ENCODE assay signal across 9 cellular contexts in genomic region chr3:196688349-196688748, GRCh38. TPM values are rescaled to one million over a fixed set of nuclear protein-coding genes. Genes with fewer than 3 reads are reported as not detected.
DNase-seq lines count a peak whose midpoint lies in the region; ATAC-seq and TF ChIP-seq lines count a peak whose summit lies in the region.
"Had no signal": no experiment of that assay in that cellular context is flagged by ENCODE, and none has a peak within 500 bp of the region (broad histone marks: within the 10 kb centered on the region; RNA-seq: fewer than 3 reads in every experiment).

No MANE protein-coding gene starts in this region.

- no peaks in the 10 kb centered on the region for H3K36me3 ChIP-seq in osteoblast (ENCODE audit: insufficient read depth, low read length)

- peaks cover 19% of the 10 kb centered on the region for H3K4me1 ChIP-seq in osteoblast (ENCODE audit: insufficient read depth, low read length)

- H3K4me3 ChIP-seq in osteoblast (ENCODE audit: insufficient read depth, low read length), result peak overlapping the region; percentile 0

- peak overlapping the region; percentile 55 for H3K4me2 ChIP-seq in osteoblast (ENCODE audit: insufficient read depth, low read length)

- H4K20me1 ChIP-seq in osteoblast (ENCODE audit: insufficient read depth, low read length), result no peaks in the 10 kb centered on the region

- H2AFZ ChIP-seq in osteoblast (ENCODE audit: low read length), result peak overlapping the region; percentile 82

- DNase-seq in GM03348 (ENCODE audit: low spot score), result peak; percentile 85
- peak; percentile 2 for DNase-seq in NCI-H748 treated with DMSO at 0.1 percent for 48 hours (lab: John Stamatoyannopoulos, UW)
- DNase-seq in osteoblast (ENCODE audit: insufficient read length, low spot score, missing footprints), result peak; percentile 90
- DNase-seq in NCI-H1694 treated with DMSO at 0.1 percent for 48 hours (lab: John Stamatoyannopoulos, UW), result no peak
- no peak for DNase-seq in SHP77 treated with DMSO at 0.1 percent for 48 hours (lab: John Stamatoyannopoulos, UW)
- DNase-seq: stimulated activated CD4-positive, alpha-beta T cell treated with anti-CD3 and anti-CD28 coated beads, Interleukin-4, amount 100 ng/mL, for 1 hour had no signal

- H3K27me3 ChIP-seq in osteoblast (ENCODE audit: insufficient read depth, low read length), result peaks cover 5% of the 10 kb centered on the region

- H3K27ac ChIP-seq in osteoblast (ENCODE audit: low read depth, low read length), result peak overlapping the region; percentile 69

- H3K79me2 ChIP-seq in osteoblast (ENCODE audit: insufficient read depth, low read length), result no peaks in the 10 kb centered on the region

- ATAC-seq in esophagus mucosa (peak; percentile 58), GM19452 (IDR thresholded peaks at IDR 0.05; ENCODE audit: unreplicated experiment) (no peak), GM19455 (IDR thresholded peaks at IDR 0.05; ENCODE audit: unreplicated experiment) (no peak)

- no peak for TF ChIP-seq CTCF in osteoblast (IDR thresholded peaks at IDR 0.05; ENCODE audit: extremely low read depth, low read depth, low read length)

- no peaks in the 10 kb centered on the region for H3K9me3 ChIP-seq in osteoblast (ENCODE audit: low read depth, low read length)

RNA-seq across cellular contexts. Expression of gene CEP19, which starts 23.7 kb away (rescaled TPM):
- total RNA-seq in esophagus mucosa, result 1.0 TPM
- 3.6 and 3.8 TPM in 2 replicates for total RNA-seq in osteoblast

RNA-seq across cellular contexts. Expression of gene PIGX, which starts 23.8 kb away (rescaled TPM):
- total RNA-seq in esophagus mucosa (20.0 TPM), osteoblast (19.2 and 26.8 TPM in 2 replicates)

RNA-seq across cellular contexts. Expression of gene NRROS, which starts 48.9 kb away (rescaled TPM):
- 0.40 TPM for total RNA-seq in esophagus mucosa
- 0.72 and 1.2 TPM in 2 replicates for total RNA-seq in osteoblast

RNA-seq across cellular contexts. Expression of gene PAK2, which starts 51.3 kb away (rescaled TPM):
- 36.5 TPM for total RNA-seq in esophagus mucosa
- total RNA-seq in osteoblast, result 36.6 and 37.4 TPM in 2 replicates

Comparison
In these comparisons a context has a peak if more than half of its experiments do, and no peak if none do; other contexts are left out.
1. DNase-seq: peak in GM03348 (single experiment), NCI-H748 treated with DMSO at 0.1 percent for 48 hours (single experiment) and osteoblast (single experiment); none in NCI-H1694 treated with DMSO at 0.1 percent for 48 hours (single experiment) and SHP77 treated with DMSO at 0.1 percent for 48 hours (single experiment).